ENCODE assay signal across 15 cellular contexts in genomic region chr6:107698146-107698545, GRCh38.
DNase-seq lines count a peak whose midpoint lies in the region; ATAC-seq, FAIRE-seq and TF ChIP-seq lines count a peak whose summit lies in the region.
"Had no signal": no experiment of that assay in that cellular context is flagged by ENCODE, and none has a peak within 500 bp of the region (broad histone marks: within the 10 kb centered on the region; RNA-seq: fewer than 3 reads in every experiment).

No MANE protein-coding gene starts in this region.

- H3K36me3 ChIP-seq in skeletal muscle satellite cell (ENCODE audit: insufficient read depth, low read length): no peaks in the 10 kb centered on the region
- H3K36me3 ChIP-seq: prostate gland had no signal

- peaks cover 34% of the 10 kb centered on the region for H3K4me1 Mint-ChIP-seq in activated naive CD4-positive, alpha-beta T cell treated with anti-CD3 and anti-CD28 coated beads, Interleukin-2, amount 50 U/mL, for 24 hours
- H3K4me1 Mint-ChIP-seq in activated naive CD4-positive, alpha-beta T cell treated with anti-CD3 and anti-CD28 coated beads, Interleukin-2, amount 10 ng/mL, durations not matched to agents 7 days and 5 days: peaks cover 3% of the 10 kb centered on the region

- no peak for FAIRE-seq in RCC 7860 (lab: Jason Lieb, UNC)
- FAIRE-seq: A549, frontal cortex had no signal

- H3K4me3 Mint-ChIP-seq in activated naive CD4-positive, alpha-beta T cell treated with anti-CD3 and anti-CD28 coated beads, Interleukin-2, amount 50 U/mL, for 24 hours: peak overlapping the region; percentile 6
- H3K4me3 Mint-ChIP-seq in activated naive CD4-positive, alpha-beta T cell treated with anti-CD3 and anti-CD28 coated beads, Interleukin-2, amount 10 ng/mL, durations not matched to agents 7 days and 5 days: no peak overlapping the region
- H3K4me3 Mint-ChIP-seq: WTC11 had no signal

- CTCF ChIA-PET in activated naive CD4-positive, alpha-beta T cell treated with anti-CD3 and anti-CD28 coated beads, Interleukin-2, amount 10 ng/mL, durations not matched to agents 7 days and 5 days (lab: Charles Lee): interaction anchor here (1.3 to 1.6 kb wide), 2 partner anchors 8 to 24 kb away, joined by 3 to 4 read pairs; no protein-coding TSS in a partner anchor

- no peak for DNase-seq in activated naive CD4-positive, alpha-beta T cell treated with anti-CD3 and anti-CD28 coated beads, Interleukin-2, amount 10 ng/mL, durations not matched to agents 7 days and 5 days
- peak; percentile 41 for DNase-seq in RCC 7860 (ENCODE audit: low spot score)
- peak; percentile 79 for DNase-seq in fibroblast of pulmonary artery (ENCODE audit: low read depth)
- no peak for DNase-seq in NCI-H187 treated with DMSO at 0.1 percent for 48 hours (lab: John Stamatoyannopoulos, UW)
- no peak for DNase-seq in SHP77 treated with DMSO at 0.1 percent for 48 hours (lab: John Stamatoyannopoulos, UW)
- DNase-seq: cerebellar nuclear complex, NCI-H1048, NCI-H524 treated with DMSO at 0.1 percent for 48 hours had no signal

- H3K4me3 ChIP-seq in fibroblast of pulmonary artery (replicated peaks; ENCODE audit: low read depth, low read length) (no peak overlapping the region), skeletal muscle satellite cell (ENCODE audit: low read length) (peak overlapping the region; percentile 25)
- H3K4me3 ChIP-seq: A549, prostate gland had no signal

- no peaks in the 10 kb centered on the region for H3K9me3 Mint-ChIP-seq in activated naive CD4-positive, alpha-beta T cell treated with anti-CD3 and anti-CD28 coated beads, Interleukin-2, amount 50 U/mL, for 24 hours
- H3K9me3 Mint-ChIP-seq in activated naive CD4-positive, alpha-beta T cell treated with anti-CD3 and anti-CD28 coated beads, Interleukin-2, amount 10 ng/mL, durations not matched to agents 7 days and 5 days: no peaks in the 10 kb centered on the region

- H3K9ac ChIP-seq in skeletal muscle satellite cell (ENCODE audit: low read depth, low read length): peak overlapping the region; percentile 51

- no peaks in the 10 kb centered on the region for H3K27me3 ChIP-seq in skeletal muscle satellite cell (ENCODE audit: control insufficient read depth, insufficient read depth, low read length)

- no peak overlapping the region for H3K27ac Mint-ChIP-seq in activated naive CD4-positive, alpha-beta T cell treated with anti-CD3 and anti-CD28 coated beads, Interleukin-2, amount 50 U/mL, for 24 hours
- no peak overlapping the region for H3K27ac Mint-ChIP-seq in activated naive CD4-positive, alpha-beta T cell treated with anti-CD3 and anti-CD28 coated beads, Interleukin-2, amount 10 ng/mL, durations not matched to agents 7 days and 5 days
- H3K27ac Mint-ChIP-seq: WTC11 had no signal

- H3K4me2 ChIP-seq in skeletal muscle satellite cell (ENCODE audit: low read length): peak overlapping the region; percentile 44
- H3K4me2 ChIP-seq: A549 had no signal

- H3K9me3 ChIP-seq in skeletal muscle satellite cell (replicated peaks; ENCODE audit: low read length): no peaks in the 10 kb centered on the region
- H3K9me3 ChIP-seq: A549, prostate gland had no signal

- peaks cover 34% of the 10 kb centered on the region for H3K4me1 ChIP-seq in skeletal muscle satellite cell (ENCODE audit: control insufficient read depth, insufficient read depth, low read length)
- H3K4me1 ChIP-seq: A549, prostate gland had no signal

- ATAC-seq in HG03520 (IDR thresholded peaks at IDR 0.05; ENCODE audit: unreplicated experiment): no peak
- ATAC-seq: A549, WTC11 had no signal

- H3K27me3 Mint-ChIP-seq in activated naive CD4-positive, alpha-beta T cell treated with anti-CD3 and anti-CD28 coated beads, Interleukin-2, amount 50 U/mL, for 24 hours: no peaks in the 10 kb centered on the region
- peaks cover 18% of the 10 kb centered on the region for H3K27me3 Mint-ChIP-seq in activated naive CD4-positive, alpha-beta T cell treated with anti-CD3 and anti-CD28 coated beads, Interleukin-2, amount 10 ng/mL, durations not matched to agents 7 days and 5 days

- H3K36me3 Mint-ChIP-seq in activated naive CD4-positive, alpha-beta T cell treated with anti-CD3 and anti-CD28 coated beads, Interleukin-2, amount 50 U/mL, for 24 hours: peaks cover 2% of the 10 kb centered on the region
- peaks cover 2% of the 10 kb centered on the region for H3K36me3 Mint-ChIP-seq in activated naive CD4-positive, alpha-beta T cell treated with anti-CD3 and anti-CD28 coated beads, Interleukin-2, amount 10 ng/mL, durations not matched to agents 7 days and 5 days

- no peak for TF ChIP-seq CTCF in fibroblast of pulmonary artery (IDR thresholded peaks at IDR 0.05; ENCODE audit: low read length, missing control alignments)

Comparison
In these comparisons a context has a peak if more than half of its experiments do, and no peak if none do; other contexts are left out.
1. DNase-seq: peak in RCC 7860 (single experiment) and fibroblast of pulmonary artery (single experiment); none in activated naive CD4-positive, alpha-beta T cell treated with anti-CD3 and anti-CD28 coated beads, Interleukin-2, amount 10 ng/mL, durations not matched to agents 7 days and 5 days (single experiment), NCI-H187 treated with DMSO at 0.1 percent for 48 hours (single experiment) and SHP77 treated with DMSO at 0.1 percent for 48 hours (single experiment).